In the genomic region with DNA sequence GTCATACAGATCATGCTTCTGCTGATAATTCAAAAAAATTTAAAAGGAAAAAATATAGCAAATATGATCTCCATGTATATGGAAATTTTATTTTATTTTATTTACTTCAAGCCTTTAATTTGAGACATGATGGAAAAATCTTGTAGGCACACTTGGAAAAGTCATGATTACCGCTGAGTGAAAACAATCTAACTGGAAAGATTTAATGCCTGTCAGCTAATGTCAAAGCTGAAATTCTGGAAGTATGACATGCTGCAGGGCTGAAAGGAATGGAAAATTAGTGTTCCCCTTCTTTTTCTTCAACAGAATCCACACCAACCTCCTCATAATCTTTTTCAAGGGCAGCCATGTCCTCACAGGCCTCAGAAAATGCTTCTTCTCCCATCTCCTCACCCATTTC, we compare ENCODE assay signal across 41 cellular contexts. TPM values are rescaled to one million over a fixed set of nuclear protein-coding genes. Genes with fewer than 3 reads are reported as not detected.
"Had no signal": no experiment of that assay in that cellular context is flagged by ENCODE, and none has a peak within 500 bp of the region (broad histone marks: within the 10 kb centered on the region; RNA-seq: fewer than 3 reads in every experiment).

No MANE protein-coding gene starts in this region.

- H3K36me3 ChIP-seq: adrenal gland, ascending aorta, brain microvascular endothelial cell, breast epithelium, cardiac muscle cell had no signal

- H3K9me3 Mint-ChIP-seq: activated naive CD4-positive, alpha-beta T cell treated with anti-CD3 and anti-CD28 coated beads for 36 hours; activated naive CD4-positive, alpha-beta T cell treated with anti-CD3 and anti-CD28 coated beads, Interleukin-2, amount 10 ng/mL, durations not matched to agents 7 days and 5 days; activated naive CD4-positive, alpha-beta T cell treated with anti-CD3 and anti-CD28 coated beads, Interleukin-2, amount 50 U/mL, for 24 hours; activated naive CD4-positive, alpha-beta T cell treated with anti-CD3 and anti-CD28 coated beads, Interleukin-2, amount 50 U/mL, for 72 hours; activated naive CD8-positive, alpha-beta T cell treated with anti-CD3 and anti-CD28 coated beads for 36 hours; activated naive CD8-positive, alpha-beta T cell treated with anti-CD3 and anti-CD28 coated beads, Interleukin-2, amount 10 ng/mL, durations not matched to agents 7 days and 5 days; activated naive CD8-positive, alpha-beta T cell treated with anti-CD3 and anti-CD28 coated beads, Interleukin-2, amount 50 U/mL, for 24 hours; activated T-cell treated with anti-CD3 and anti-CD28 coated beads, Interleukin-2, amount 50 U/mL, for 24 hours; activated T-cell treated with anti-CD3 and anti-CD28 coated beads, Interleukin-2, amount 50 U/mL, for 4 hours; activated T-helper 1 cell treated with anti-CD3 and anti-CD28 coated beads, Interleukin-12 subunit alpha, Interleukin-12 subunit beta, Interleukin-2, Interleukin-4 antibody, amounts not matched to agents 30 ng/mL and 10 ng/mL and 1 ng/mL, durations not matched to agents 14 hours and 24 hours and 36 hours; activated T-helper 17 cell treated with anti-CD3 and anti-CD28 coated beads, Interleukin-2, amount 50 U/mL, for 72 hours; activated T-helper 2 cell treated with anti-CD3 and anti-CD28 coated beads, Interferon-gamma antibody, Interleukin-2, Interleukin-4, amounts not matched to agents 10 μg/mL and 5 μg/mL and 100 μg/mL, durations not matched to agents 14 hours and 24 hours and 36 hours; brain had no signal

- H3K27ac Mint-ChIP-seq: activated naive CD4-positive, alpha-beta T cell treated with anti-CD3 and anti-CD28 coated beads for 36 hours; activated naive CD4-positive, alpha-beta T cell treated with anti-CD3 and anti-CD28 coated beads, Interleukin-2, amount 10 ng/mL, durations not matched to agents 7 days and 5 days; activated naive CD4-positive, alpha-beta T cell treated with anti-CD3 and anti-CD28 coated beads, Interleukin-2, amount 50 U/mL, for 24 hours; activated naive CD4-positive, alpha-beta T cell treated with anti-CD3 and anti-CD28 coated beads, Interleukin-2, amount 50 U/mL, for 72 hours; activated naive CD8-positive, alpha-beta T cell; activated naive CD8-positive, alpha-beta T cell treated with anti-CD3 and anti-CD28 coated beads for 36 hours; activated naive CD8-positive, alpha-beta T cell treated with anti-CD3 and anti-CD28 coated beads, Interleukin-2, amount 10 ng/mL, durations not matched to agents 7 days and 5 days; activated naive CD8-positive, alpha-beta T cell treated with anti-CD3 and anti-CD28 coated beads, Interleukin-2, amount 50 U/mL, for 24 hours; activated T-cell treated with anti-CD3 and anti-CD28 coated beads, Interleukin-2, amount 50 U/mL, for 24 hours; activated T-cell treated with anti-CD3 and anti-CD28 coated beads, Interleukin-2, amount 50 U/mL, for 72 hours; activated T-helper 1 cell treated with anti-CD3 and anti-CD28 coated beads, Interleukin-12 subunit alpha, Interleukin-12 subunit beta, Interleukin-2, Interleukin-4 antibody, amounts not matched to agents 30 ng/mL and 10 ng/mL and 1 ng/mL, durations not matched to agents 14 hours and 24 hours and 36 hours; activated T-helper 17 cell treated with anti-CD3 and anti-CD28 coated beads, Interleukin-2, amount 50 U/mL, for 72 hours; activated T-helper 2 cell treated with anti-CD3 and anti-CD28 coated beads, Interferon-gamma antibody, Interleukin-2, Interleukin-4, amounts not matched to agents 10 μg/mL and 5 μg/mL and 100 μg/mL, durations not matched to agents 14 hours and 24 hours and 36 hours; brain had no signal

- H3K27ac ChIP-seq: adrenal gland, ascending aorta, body of pancreas, brain microvascular endothelial cell, breast epithelium, cardiac muscle cell had no signal

- H3K4me1 ChIP-seq: adrenal gland, ascending aorta, body of pancreas, breast epithelium had no signal

- H3K36me3 Mint-ChIP-seq: activated naive CD4-positive, alpha-beta T cell treated with anti-CD3 and anti-CD28 coated beads, Interleukin-2, amount 10 ng/mL, durations not matched to agents 7 days and 5 days; activated naive CD4-positive, alpha-beta T cell treated with anti-CD3 and anti-CD28 coated beads, Interleukin-2, amount 50 U/mL, for 24 hours; activated naive CD4-positive, alpha-beta T cell treated with anti-CD3 and anti-CD28 coated beads, Interleukin-2, amount 50 U/mL, for 72 hours; activated naive CD8-positive, alpha-beta T cell; activated naive CD8-positive, alpha-beta T cell treated with anti-CD3 and anti-CD28 coated beads for 36 hours; activated naive CD8-positive, alpha-beta T cell treated with anti-CD3 and anti-CD28 coated beads, Interleukin-2, amount 10 ng/mL, durations not matched to agents 7 days and 5 days; brain had no signal

- H3K4me3 Mint-ChIP-seq: activated naive CD4-positive, alpha-beta T cell treated with anti-CD3 and anti-CD28 coated beads for 36 hours; activated naive CD4-positive, alpha-beta T cell treated with anti-CD3 and anti-CD28 coated beads, Interleukin-2, amount 10 ng/mL, durations not matched to agents 7 days and 5 days; activated naive CD4-positive, alpha-beta T cell treated with anti-CD3 and anti-CD28 coated beads, Interleukin-2, amount 50 U/mL, for 24 hours; activated naive CD8-positive, alpha-beta T cell; activated naive CD8-positive, alpha-beta T cell treated with anti-CD3 and anti-CD28 coated beads for 36 hours; activated naive CD8-positive, alpha-beta T cell treated with anti-CD3 and anti-CD28 coated beads, Interleukin-2, amount 10 ng/mL, durations not matched to agents 7 days and 5 days; activated naive CD8-positive, alpha-beta T cell treated with anti-CD3 and anti-CD28 coated beads, Interleukin-2, amount 50 U/mL, for 24 hours; activated T-cell treated with anti-CD3 and anti-CD28 coated beads, Interleukin-2, amount 50 U/mL, for 24 hours; activated T-cell treated with anti-CD3 and anti-CD28 coated beads, Interleukin-2, amount 50 U/mL, for 4 hours; activated T-cell treated with anti-CD3 and anti-CD28 coated beads, Interleukin-2, amount 50 U/mL, for 72 hours; activated T-helper 1 cell treated with anti-CD3 and anti-CD28 coated beads, Interleukin-12 subunit alpha, Interleukin-12 subunit beta, Interleukin-2, Interleukin-4 antibody, amounts not matched to agents 30 ng/mL and 10 ng/mL and 1 ng/mL, durations not matched to agents 14 hours and 24 hours and 36 hours; activated T-helper 17 cell treated with anti-CD3 and anti-CD28 coated beads, Interleukin-2, amount 50 U/mL, for 72 hours; brain; central memory CD8-positive, alpha-beta T cell had no signal

- H3K4me1 Mint-ChIP-seq: activated naive CD4-positive, alpha-beta T cell treated with anti-CD3 and anti-CD28 coated beads, Interleukin-2, amount 10 ng/mL, durations not matched to agents 7 days and 5 days; activated naive CD4-positive, alpha-beta T cell treated with anti-CD3 and anti-CD28 coated beads, Interleukin-2, amount 50 U/mL, for 24 hours; activated naive CD8-positive, alpha-beta T cell treated with anti-CD3 and anti-CD28 coated beads for 36 hours; activated naive CD8-positive, alpha-beta T cell treated with anti-CD3 and anti-CD28 coated beads, Interleukin-2, amount 10 ng/mL, durations not matched to agents 7 days and 5 days; activated naive CD8-positive, alpha-beta T cell treated with anti-CD3 and anti-CD28 coated beads, Interleukin-2, amount 50 U/mL, for 24 hours; activated T-helper 17 cell treated with anti-CD3 and anti-CD28 coated beads, Interleukin-2, amount 50 U/mL, for 72 hours; brain; central memory CD8-positive, alpha-beta T cell had no signal

- H3K27me3 Mint-ChIP-seq: activated naive CD4-positive, alpha-beta T cell treated with anti-CD3 and anti-CD28 coated beads, Interleukin-2, amount 10 ng/mL, durations not matched to agents 7 days and 5 days; activated naive CD4-positive, alpha-beta T cell treated with anti-CD3 and anti-CD28 coated beads, Interleukin-2, amount 50 U/mL, for 24 hours; activated naive CD8-positive, alpha-beta T cell; activated naive CD8-positive, alpha-beta T cell treated with anti-CD3 and anti-CD28 coated beads for 36 hours; activated naive CD8-positive, alpha-beta T cell treated with anti-CD3 and anti-CD28 coated beads, Interleukin-2, amount 10 ng/mL, durations not matched to agents 7 days and 5 days; activated naive CD8-positive, alpha-beta T cell treated with anti-CD3 and anti-CD28 coated beads, Interleukin-2, amount 50 U/mL, for 24 hours; activated T-cell treated with anti-CD3 and anti-CD28 coated beads, Interleukin-2, amount 50 U/mL, for 24 hours; activated T-helper 17 cell treated with anti-CD3 and anti-CD28 coated beads, Interleukin-2, amount 50 U/mL, for 72 hours; brain; central memory CD8-positive, alpha-beta T cell had no signal

- H3K9me3 ChIP-seq: adrenal gland, ascending aorta, body of pancreas, breast epithelium had no signal

- H3K27me3 ChIP-seq: adrenal gland, ascending aorta, body of pancreas, brain microvascular endothelial cell, breast epithelium, cardiac muscle cell had no signal

- ATAC-seq: activated naive CD4-positive, alpha-beta T cell treated with anti-CD3 and anti-CD28 coated beads, Interleukin-2, amount 50 U/mL, for 72 hours; activated naive CD8-positive, alpha-beta T cell treated with anti-CD3 and anti-CD28 coated beads, Interleukin-2, amount 50 U/mL, for 24 hours; activated T-cell treated with anti-CD3 and anti-CD28 coated beads, Interleukin-2, amount 50 U/mL, for 4 hours; activated T-cell treated with anti-CD3 and anti-CD28 coated beads, Interleukin-2, amount 50 U/mL, for 72 hours; activated T-helper 17 cell treated with anti-CD3 and anti-CD28 coated beads, Interleukin-2, amount 50 U/mL, for 72 hours; body of pancreas had no signal

- H3K4me3 ChIP-seq: adrenal gland, ascending aorta, body of pancreas, breast epithelium, cardiac muscle cell had no signal

- DNase-seq: activated effector memory CD4-positive, alpha-beta T cell treated with anti-CD3 and anti-CD28 coated beads, Interleukin-2, amount 50 U/mL, for 16 hours; activated effector memory CD4-positive, alpha-beta T cell treated with Interleukin-2 at 50 U/mL for 16 hours; activated gamma-delta T cell; activated gamma-delta T cell treated with Interleukin-2 at 50 U/mL for 16 hours; activated naive CD4-positive, alpha-beta T cell; activated naive CD4-positive, alpha-beta T cell treated with anti-CD3 and anti-CD28 coated beads for 36 hours; activated naive CD4-positive, alpha-beta T cell treated with anti-CD3 and anti-CD28 coated beads, Interleukin-2, amount 10 ng/mL, durations not matched to agents 7 days and 5 days; activated naive CD4-positive, alpha-beta T cell treated with anti-CD3 and anti-CD28 coated beads, Interleukin-2, amount 50 U/mL, for 16 hours; activated naive CD4-positive, alpha-beta T cell treated with Interleukin-2 at 50 U/mL for 16 hours; activated naive CD8-positive, alpha-beta T cell treated with anti-CD3 and anti-CD28 coated beads for 36 hours; activated naive CD8-positive, alpha-beta T cell treated with anti-CD3 and anti-CD28 coated beads, Interleukin-2, amount 10 ng/mL, durations not matched to agents 7 days and 5 days; activated naive CD8-positive, alpha-beta T cell treated with anti-CD3 and anti-CD28 coated beads, Interleukin-2, amount 50 U/mL, for 24 hours; activated T-cell treated with anti-CD3 and anti-CD28 coated beads, Interleukin-2, amount 50 U/mL, for 1 hour; activated T-cell treated with anti-CD3 and anti-CD28 coated beads, Interleukin-2, amount 50 U/mL, for 24 hours; activated T-cell treated with anti-CD3 and anti-CD28 coated beads, Interleukin-2, amount 50 U/mL, for 4 hours; activated T-cell treated with anti-CD3 and anti-CD28 coated beads, Interleukin-2, amount 50 U/mL, for 48 hours; activated T-cell treated with anti-CD3 and anti-CD28 coated beads, Interleukin-2, amount 50 U/mL, for 72 hours; adrenal gland; amniotic stem cell; amygdala; anterior cingulate cortex; aorta; body of pancreas; brain microvascular endothelial cell; caudate nucleus; central memory CD4-positive, alpha-beta T cell; cerebellar nuclear complex had no signal

RNA-seq across cellular contexts. Expression of a gene that starts 58.2 kb away (rescaled TPM):
- total RNA-seq: activated naive CD4-positive, alpha-beta T cell treated with anti-CD3 and anti-CD28 coated beads for 36 hours; activated naive CD4-positive, alpha-beta T cell treated with anti-CD3 and anti-CD28 coated beads, Interleukin-2, amount 50 U/mL, for 72 hours; activated naive CD8-positive, alpha-beta T cell treated with anti-CD3 and anti-CD28 coated beads, Interleukin-2, amount 10 ng/mL, durations not matched to agents 7 days and 5 days; activated T-cell treated with anti-CD3 and anti-CD28 coated beads, Interleukin-2, amount 50 U/mL, for 72 hours; activated T-helper 1 cell treated with anti-CD3 and anti-CD28 coated beads, Interleukin-12 subunit alpha, Interleukin-12 subunit beta, Interleukin-2, Interleukin-4 antibody, amounts not matched to agents 30 ng/mL and 10 ng/mL and 1 ng/mL, durations not matched to agents 14 hours and 24 hours and 36 hours; activated T-helper 17 cell treated with anti-CD3 and anti-CD28 coated beads, Interleukin-2, amount 50 U/mL, for 72 hours; activated T-helper 2 cell treated with anti-CD3 and anti-CD28 coated beads, Interferon-gamma antibody, Interleukin-2, Interleukin-4, amounts not matched to agents 10 μg/mL and 5 μg/mL and 100 μg/mL, durations not matched to agents 14 hours and 24 hours and 36 hours; ascending aorta; body of pancreas; bronchial epithelial cell; cardiac muscle cell; cardiac septum; chondrocyte had no signal
- polyA plus RNA-seq: aorta had no signal
